23 cellular contexts compared by ENCODE assay signal in the genomic region with DNA sequence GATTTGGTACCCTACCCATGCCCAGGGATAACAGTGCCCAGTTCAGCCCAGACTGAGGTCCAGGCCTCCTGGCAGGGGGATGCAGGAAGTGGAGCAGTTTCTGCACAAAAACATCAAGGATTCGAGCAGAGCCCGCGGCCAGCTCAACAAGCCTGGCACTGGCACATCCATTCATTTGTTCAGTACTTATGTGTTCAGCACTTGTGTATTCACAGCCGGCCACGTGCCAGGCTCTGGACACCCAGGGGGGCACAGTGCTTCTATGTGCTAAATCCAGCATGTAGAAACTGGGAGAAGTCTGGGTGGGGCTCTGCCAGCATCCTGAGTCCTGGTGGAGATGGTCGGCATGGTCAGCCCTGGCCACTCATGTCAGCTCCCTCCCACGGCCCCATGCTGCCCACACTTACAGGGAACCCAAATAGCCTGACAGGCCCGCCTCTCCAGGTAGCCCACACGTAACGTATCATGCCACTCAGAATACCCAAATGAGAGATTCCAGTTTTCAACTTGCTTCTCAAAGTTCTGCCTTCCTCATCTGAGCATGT. TPM values are rescaled to one million over a fixed set of nuclear protein-coding genes. Genes with fewer than 3 reads are reported as not detected.
A peak's percentile ranks its signal among the peaks of the same experiment; 100 is the strongest.
DNase-seq lines count a peak whose midpoint lies in the region; ATAC-seq and TF ChIP-seq lines count a peak whose summit lies in the region.
"Had no signal": no experiment of that assay in that cellular context is flagged by ENCODE, and none has a peak within 500 bp of the region (broad histone marks: within the 10 kb centered on the region; RNA-seq: fewer than 3 reads in every experiment).

No MANE protein-coding gene starts in this region.

- H3K4me1 ChIP-seq in HCT116 (ENCODE audit: control insufficient read depth in 1 of 2, insufficient read depth in 2 of 2, low read length in 2 of 2), result peaks cover 0 to 25% of the 10 kb centered on the region in 2 experiments; a peak in 3 of 4 replicates
- peaks cover 8% of the 10 kb centered on the region for H3K4me1 ChIP-seq in IMR-90 (ENCODE audit: control insufficient read depth, insufficient read depth, low read length)
- no peaks in the 10 kb centered on the region for H3K4me1 ChIP-seq in lower lobe of right lung
- peaks cover 3% of the 10 kb centered on the region for H3K4me1 ChIP-seq in smooth muscle cell (ENCODE audit: low read depth)

- H3K36me3 ChIP-seq in HCT116 (ENCODE audit: control insufficient read depth in 1 of 2, insufficient read depth in 2 of 2, low read length in 2 of 2), result no peaks in the 10 kb centered on the region
- no peaks in the 10 kb centered on the region for H3K36me3 ChIP-seq in IMR-90 (ENCODE audit: control insufficient read depth, insufficient read depth, low read length)
- no peaks in the 10 kb centered on the region for H3K36me3 ChIP-seq in lower lobe of right lung
- H3K36me3 ChIP-seq in smooth muscle cell (ENCODE audit: low read depth), result no peaks in the 10 kb centered on the region

- no peak overlapping the region for H3K56ac ChIP-seq in IMR-90 (ENCODE audit: extremely low read depth, insufficient read depth, low read length)

- H3K27ac ChIP-seq in HCT116 (ENCODE audit: low read depth, low read length), result no peak overlapping the region
- H3K27ac ChIP-seq in IMR-90 (ENCODE audit: insufficient read depth, low read length), result no peak overlapping the region
- no peak overlapping the region for H3K27ac ChIP-seq in lower lobe of right lung
- no peak overlapping the region for H3K27ac ChIP-seq in smooth muscle cell (ENCODE audit: low read depth)
- H3K27ac ChIP-seq: GM23248, RWPE1 had no signal

- H4K20me1 ChIP-seq in HCT116 (ENCODE audit: insufficient read depth), result no peaks in the 10 kb centered on the region
- H4K20me1 ChIP-seq in IMR-90 (ENCODE audit: insufficient read depth, low read length), result no peaks in the 10 kb centered on the region
- H4K20me1 ChIP-seq in smooth muscle cell (ENCODE audit: low read depth), result no peaks in the 10 kb centered on the region

- peak overlapping the region; percentile 84 for H2BK20ac ChIP-seq in IMR-90 (ENCODE audit: low read depth, low read length)

- TF ChIP-seq RAD21 in HCT116 (IDR thresholded peaks at IDR 0.05; ENCODE audit: low read depth) (no peak), IMR-90 (IDR thresholded peaks at IDR 0.05; ENCODE audit: low read length) (no peak)

- H3K4ac ChIP-seq in IMR-90 (ENCODE audit: low read depth, low read length), result peak overlapping the region; percentile 91

- 95% methylated on average over 6 of the region's 10 CpGs; no CpG with 5 or more reads in 1 of the 2 experiments for WGBS in IMR-90 (ENCODE audit: extremely low coverage in 2 of 2, insufficient read length in 1 of 2), 2 experiments
- WGBS in smooth muscle cell (ENCODE audit: low lambda C conversion rate), result 95% methylated on average over 10 of the region's 10 CpGs

- peak overlapping the region; percentile 51; the same call in 1 of the 3 replicates for H2BK15ac ChIP-seq in IMR-90 (ENCODE audit: low read depth, low read length)

- H3K14ac ChIP-seq in IMR-90 (replicated peaks; ENCODE audit: low read depth, low read length), result peak overlapping the region; percentile 83

- H4K8ac ChIP-seq in IMR-90 (ENCODE audit: low read depth in 2 of 2, low read length in 2 of 2), result peak overlapping the region; percentile 2 to 47; a peak in 3 of 4 replicates

- H3K9me1 ChIP-seq in IMR-90 (ENCODE audit: insufficient read depth, low read length), result peaks cover 15% of the 10 kb centered on the region; the same call in 1 of the 2 replicates

- H4K91ac ChIP-seq in IMR-90 (ENCODE audit: insufficient read depth, low read depth, low read length), result peak overlapping the region; percentile 70

- H2AK5ac ChIP-seq in IMR-90 (ENCODE audit: low read depth, low read length), result peak overlapping the region; percentile 59; the same call in 1 of the 2 replicates

- peak overlapping the region; percentile 81 for H2AK9ac ChIP-seq in IMR-90 (replicated peaks; ENCODE audit: low read depth, low read length, poor library complexity)

- TF ChIP-seq CTCF in HCT116 (IDR thresholded peaks at IDR 0.05 in 2 of 3, conservative IDR thresholded peaks at IDR 0.05 in 1 of 3; ENCODE audit: borderline replicate concordance in 1 of 3, insufficient read depth in 1 of 3, low read depth in 2 of 3, low read length in 2 of 3) (no peak), IMR-90 (conservative IDR thresholded peaks at IDR 0.05; ENCODE audit: low read depth, low read length) (no peak), lower lobe of right lung (IDR thresholded peaks at IDR 0.05) (no peak), smooth muscle cell (IDR thresholded peaks at IDR 0.05; ENCODE audit: borderline replicate concordance, insufficient read depth, poor library complexity, severe bottlenecking) (no peak)

- ATAC-seq in HCT116, result peak; percentile 33; the same call in 1 of the 2 replicates
- no peak for ATAC-seq in IMR-90 (ENCODE audit: low read depth)
- no peak for ATAC-seq in lower lobe of right lung
- ATAC-seq in GM18505 (IDR thresholded peaks at IDR 0.05; ENCODE audit: unreplicated experiment), result no peak
- ATAC-seq in HG03139 (IDR thresholded peaks at IDR 0.05; ENCODE audit: unreplicated experiment), result no peak

- H3K18ac ChIP-seq in IMR-90 (ENCODE audit: low read depth, low read length), result peak overlapping the region; percentile 21; the same call in 1 of the 2 replicates

- TF ChIP-seq POLR2A in HCT116 (IDR thresholded peaks at IDR 0.05; ENCODE audit: borderline replicate concordance, extremely low read depth, insufficient read depth, insufficient read length), result no peak
- no peak for TF ChIP-seq POLR2A in IMR-90 (IDR thresholded peaks at IDR 0.05; ENCODE audit: low read depth, low read length)
- no peak for TF ChIP-seq POLR2A in GM18505 (IDR thresholded peaks at IDR 0.05; ENCODE audit: borderline replicate concordance, extremely low read depth, insufficient read depth, insufficient read length)

- H3K4me2 ChIP-seq in HCT116 (ENCODE audit: low read length) (peak overlapping the region; percentile 56), IMR-90 (ENCODE audit: low read depth, low read length) (no peak overlapping the region), smooth muscle cell (peak overlapping the region; percentile 35)

- H2BK120ac ChIP-seq in IMR-90 (ENCODE audit: low read depth, low read length), result peak overlapping the region; percentile 90

- dilution Hi-C loops in IMR-90 (cut with HindIII; ENCODE audit: low sequenced_read_pairs, unreplicated experiment), result no loop called here

- no peaks in the 10 kb centered on the region for H3F3A ChIP-seq in smooth muscle cell (ENCODE audit: low read depth)

- H3K9me3 ChIP-seq in HCT116 (ENCODE audit: control insufficient read depth in 1 of 2, insufficient read depth in 1 of 2, low read depth in 1 of 2, low read length in 2 of 2) (no peaks in the 10 kb centered on the region), IMR-90 (ENCODE audit: control insufficient read depth, insufficient read depth, low read length) (peaks cover 2% of the 10 kb centered on the region; the same call in 1 of the 2 replicates), lower lobe of right lung (no peaks in the 10 kb centered on the region), smooth muscle cell (replicated peaks; ENCODE audit: low read depth) (no peaks in the 10 kb centered on the region)

- CTCF ChIA-PET in HCT116 (lab: Charles Lee), result no interaction called here
- CTCF ChIA-PET in IMR-90 (lab: Yijun Ruan, JAX), result interaction anchor here (1.3 kb wide), 1 partner anchor 80 kb away, joined by 4 read pairs; no protein-coding TSS in a partner anchor

- H3K9ac ChIP-seq in HCT116 (ENCODE audit: low read length) (no peak overlapping the region), IMR-90 (ENCODE audit: low read depth, low read length) (no peak overlapping the region), smooth muscle cell (ENCODE audit: low read depth) (no peak overlapping the region)
- H3K9ac ChIP-seq: GM23248 had no signal

- peak overlapping the region; percentile 82; the same call in 1 of the 2 replicates for H3K23ac ChIP-seq in IMR-90 (ENCODE audit: low read depth, low read length)

- no peaks in the 10 kb centered on the region for H3K27me3 ChIP-seq in HCT116 (ENCODE audit: insufficient read depth, low read length)
- H3K27me3 ChIP-seq in IMR-90 (ENCODE audit: control insufficient read depth, insufficient read depth, low read length), result no peaks in the 10 kb centered on the region
- H3K27me3 ChIP-seq in lower lobe of right lung (ENCODE audit: low read depth), result no peaks in the 10 kb centered on the region
- H3K27me3 ChIP-seq in smooth muscle cell (ENCODE audit: low read depth), result no peaks in the 10 kb centered on the region

- DNase-seq in HCT116 (ENCODE audit: low read depth, low spot score), result no peak
- no peak for DNase-seq in IMR-90
- peak; percentile 34 for DNase-seq in lower lobe of right lung
- no peak for DNase-seq in smooth muscle cell (lab: John Stamatoyannopoulos, UW; ENCODE audit: unreplicated experiment)
- no peak for DNase-seq in stimulated activated CD4-positive, alpha-beta T cell treated with anti-CD3 and anti-CD28 coated beads, Interleukin-1b, Interleukin-23, amount 100 ng/mL, for 48 hours
- DNase-seq: CD4-positive, alpha-beta T cell; COR-L47; DMS79; H9; Karpas-422; NCI-H1694; NCI-H2081; NCI-H2171; NCI-H345; NCI-H524; NCI-H774; NK-92 treated with Interleukin-12 subunit alpha and Interleukin-12 subunit beta, amount 100 ng/mL, for 24 hours had no signal

- POLR2A ChIA-PET in HCT116 (lab: Charles Lee) (no interaction called here), IMR-90 (lab: Charles Lee; ENCODE audit: unreplicated experiment) (no interaction called here)

- BruUV-seq in HCT116 (replicated peaks; lab: Mats Ljungman, UMichigan), result no TSS peak
- no TSS peak for BruUV-seq in IMR-90 (replicated peaks; lab: Mats Ljungman, UMichigan)

- intact Hi-C loops in HCT116 (cut with micrococcal nuclease), result no loop called here
- intact Hi-C loops in IMR-90 (cut with micrococcal nuclease), result loop anchor here (1.0 kb wide), 1 partner anchor 47 kb away; no protein-coding TSS in a partner anchor
- intact Hi-C loops in lower lobe of right lung (cut with DNase I), result no loop called here

- H2AFZ ChIP-seq in HCT116 (ENCODE audit: low read depth, low read length, poor library complexity, severe bottlenecking), result no peak overlapping the region
- peak overlapping the region; percentile 71 for H2AFZ ChIP-seq in IMR-90 (replicated peaks; ENCODE audit: low read length, poor library complexity)
- H2AFZ ChIP-seq in smooth muscle cell (ENCODE audit: low read depth), result no peak overlapping the region
- H2AFZ ChIP-seq: GM23248 had no signal

- no peaks in the 10 kb centered on the region for H3K9me2 ChIP-seq in HCT116 (ENCODE audit: insufficient read depth)

- H3K79me2 ChIP-seq in HCT116 (ENCODE audit: insufficient read depth, low read length), result no peaks in the 10 kb centered on the region
- no peaks in the 10 kb centered on the region for H3K79me2 ChIP-seq in smooth muscle cell (ENCODE audit: low read depth)

- in situ Hi-C loops in IMR-90 (cut with MboI; ENCODE audit: low sequenced_read_pairs), result no loop called here

- RAD21 ChIA-PET in HCT116 (lab: Charles Lee; ENCODE audit: low non-redundant PET in 1 of 2, low total read pairs in 2 of 2, uncharacterized antibody in 2 of 2, unreplicated experiment in 2 of 2), result no interaction called here

- H3K4me3 ChIP-seq in HCT116 (replicated peaks in 1 of 2; ENCODE audit: low read depth in 1 of 2, low read length in 2 of 2), result no peak overlapping the region
- no peak overlapping the region for H3K4me3 ChIP-seq in IMR-90 (ENCODE audit: insufficient read depth, low read depth, low read length)
- H3K4me3 ChIP-seq in lower lobe of right lung, result no peak overlapping the region
- no peak overlapping the region for H3K4me3 ChIP-seq in smooth muscle cell
- H3K4me3 ChIP-seq: GM23248 had no signal

- peak overlapping the region; percentile 3; the same call in 1 of the 2 replicates for H4K5ac ChIP-seq in IMR-90 (ENCODE audit: low read depth, low read length)

- H3K79me1 ChIP-seq in IMR-90 (ENCODE audit: low read depth in 1 of 2, low read length in 2 of 2), result peaks cover 0 to 5% of the 10 kb centered on the region in 2 experiments; a peak in 1 of 4 replicates

- peak overlapping the region; percentile 14 for H2BK5ac ChIP-seq in IMR-90 (ENCODE audit: low read depth, low read length, poor library complexity, severe bottlenecking)

RNA-seq across cellular contexts. Expression of a gene that starts 28.5 kb away (rescaled TPM):
- total RNA-seq in HCT116 (2021; ENCODE audit: unreplicated experiment) (not detected), IMR-90 (2012; rRNA removed) (not detected in 2 replicates), lower lobe of right lung (not detected), smooth muscle cell (not detected in 2 replicates)
- polyA plus RNA-seq in HCT116 (2012), result not detected in 2 replicates
- polyA plus RNA-seq in IMR-90 (2012; rRNA removed) (not detected in 2 replicates), smooth muscle cell (not detected in 2 replicates)
- not detected in 2 replicates for polyA plus RNA-seq in IMR-90 (2012; cell fraction: cytosol; rRNA removed)
- polyA plus RNA-seq in IMR-90 (2012; cell fraction: nucleus; rRNA removed; ENCODE audit: low replicate concordance), result not detected in 2 replicates
- total RNA-seq: CD4-positive, alpha-beta T cell; GM23248; H9; M059J had no signal
- polyA plus RNA-seq: BJ, GM23248 had no signal
